ENCODE assay signal across 19 cellular contexts in the genomic region with DNA sequence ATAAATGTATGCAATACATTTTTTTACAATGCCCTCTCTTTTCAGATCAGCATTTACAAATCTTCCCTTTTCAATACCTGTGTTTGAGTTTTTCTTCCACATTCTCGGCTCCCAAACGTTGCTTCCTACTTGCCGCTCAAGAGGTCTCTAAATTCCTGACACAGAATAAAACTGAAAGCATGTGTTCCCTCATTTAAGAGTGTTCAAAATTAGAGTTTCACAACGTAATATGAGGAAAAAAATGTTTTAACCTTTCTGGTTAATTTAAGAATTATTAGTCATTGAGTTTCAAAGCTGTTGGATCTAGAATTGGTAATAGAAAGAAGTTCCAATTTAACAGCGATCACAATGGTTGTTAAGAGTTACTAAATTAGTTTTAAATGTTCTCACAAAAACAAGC.
DNase-seq lines count a peak whose midpoint lies in the region; ATAC-seq and TF ChIP-seq lines count a peak whose summit lies in the region.
"Had no signal": no experiment of that assay in that cellular context is flagged by ENCODE, and none has a peak within 500 bp of the region (broad histone marks: within the 10 kb centered on the region; RNA-seq: fewer than 3 reads in every experiment).

No MANE protein-coding gene starts in this region.

- POLR2A ChIA-PET in CD8-positive, alpha-beta T cell (lab: Charles Lee), result no interaction called here

- H3K36me3 Mint-ChIP-seq in activated T-helper 17 cell treated with anti-CD3 and anti-CD28 coated beads, Interleukin-2, amount 50 U/mL, for 72 hours (ENCODE audit: low read depth), result peaks cover 99% of the 10 kb centered on the region
- H3K36me3 Mint-ChIP-seq in neural progenitor cell (peaks cover 22% of the 10 kb centered on the region), osteocyte (ENCODE audit: unreplicated experiment) (peaks cover 40% of the 10 kb centered on the region)
- peaks cover 71% of the 10 kb centered on the region for H3K36me3 Mint-ChIP-seq in CD8-positive, alpha-beta T cell

- H3K4me2 ChIP-seq in neural progenitor cell, result no peak overlapping the region

- ATAC-seq in activated CD4-positive, CD25-positive, alpha-beta regulatory T cell treated with anti-CD3 and anti-CD28 coated beads, Interleukin-2, amount 50 U/mL, for 24 hours, result peak; percentile 67 to 74
- ATAC-seq in GM18858 (IDR thresholded peaks at IDR 0.05; ENCODE audit: unreplicated experiment), result peak; percentile 30
- ATAC-seq in activated T-helper 17 cell treated with anti-CD3 and anti-CD28 coated beads, Interleukin-2, amount 50 U/mL, for 72 hours (replicated peaks), result peak; percentile 77
- ATAC-seq in CD8-positive, alpha-beta T cell, result no peak
- ATAC-seq: heart right ventricle, HepG2, right cardiac atrium had no signal

- H3K9ac ChIP-seq in neural progenitor cell, result no peak overlapping the region
- H3K9ac ChIP-seq: BLaER1 treated with 17β-estradiol and CSF1 and Interleukin-3, amounts not matched to agents 10 nM and 100 nM had no signal

- H3K4me3 ChIP-seq in spleen, result no peak overlapping the region
- H3K4me3 ChIP-seq in neural progenitor cell, result no peak overlapping the region
- no peak overlapping the region for H3K4me3 ChIP-seq in CD8-positive, alpha-beta T cell (ENCODE audit: low read depth, low read length)
- H3K4me3 ChIP-seq: BLaER1 treated with 17β-estradiol and CSF1 and Interleukin-3, amounts not matched to agents 10 nM and 100 nM; heart right ventricle; testis had no signal

- H3K9me3 ChIP-seq in spleen, result no peaks in the 10 kb centered on the region
- H3K9me3 ChIP-seq in neural progenitor cell (ENCODE audit: low read depth), result no peaks in the 10 kb centered on the region
- no peaks in the 10 kb centered on the region for H3K9me3 ChIP-seq in CD8-positive, alpha-beta T cell (ENCODE audit: low read length)
- H3K9me3 ChIP-seq: heart right ventricle, testis had no signal

- H3K79me2 ChIP-seq in neural progenitor cell (ENCODE audit: low read depth), result no peaks in the 10 kb centered on the region

- peak overlapping the region; percentile 86 for H3K27ac Mint-ChIP-seq in activated T-helper 17 cell treated with anti-CD3 and anti-CD28 coated beads, Interleukin-2, amount 50 U/mL, for 72 hours
- H3K27ac Mint-ChIP-seq in neural progenitor cell (no peak overlapping the region), osteocyte (ENCODE audit: unreplicated experiment) (no peak overlapping the region)
- H3K27ac Mint-ChIP-seq in CD8-positive, alpha-beta T cell, result no peak overlapping the region

- H2AFZ ChIP-seq in neural progenitor cell (replicated peaks), result no peak overlapping the region

- 49 to 64% (median 62%) methylated on average over 5 of the region's 5 CpGs for WGBS in spleen, 5 donors

- H4K20me1 ChIP-seq in neural progenitor cell (ENCODE audit: low read depth), result no peaks in the 10 kb centered on the region

- peak overlapping the region; percentile 66 for H3K4me3 Mint-ChIP-seq in activated T-helper 17 cell treated with anti-CD3 and anti-CD28 coated beads, Interleukin-2, amount 50 U/mL, for 72 hours
- H3K4me3 Mint-ChIP-seq in neural progenitor cell (no peak overlapping the region), osteocyte (ENCODE audit: unreplicated experiment) (no peak overlapping the region)
- no peak overlapping the region for H3K4me3 Mint-ChIP-seq in CD8-positive, alpha-beta T cell

- H3K4me1 Mint-ChIP-seq in activated T-helper 17 cell treated with anti-CD3 and anti-CD28 coated beads, Interleukin-2, amount 50 U/mL, for 72 hours, result peaks cover 61% of the 10 kb centered on the region
- H3K4me1 Mint-ChIP-seq in neural progenitor cell (peaks cover 3% of the 10 kb centered on the region), osteocyte (ENCODE audit: unreplicated experiment) (peaks cover 14% of the 10 kb centered on the region)
- H3K4me1 Mint-ChIP-seq in CD8-positive, alpha-beta T cell (ENCODE audit: low read depth), result peaks cover 45% of the 10 kb centered on the region

- H3K36me3 ChIP-seq in spleen, result peaks cover 0 to 35% (median 2%) of the 10 kb centered on the region in 6 donors
- no peaks in the 10 kb centered on the region for H3K36me3 ChIP-seq in neural progenitor cell
- H3K36me3 ChIP-seq in CD8-positive, alpha-beta T cell (ENCODE audit: insufficient read depth, low read length), result no peaks in the 10 kb centered on the region

- TF ChIP-seq POLR2A in spleen (IDR thresholded peaks at IDR 0.05), result no peak

- H3K27ac ChIP-seq in spleen (peak overlapping the region; percentile 14 to 88 (median 76)), neural progenitor cell (no peak overlapping the region)
- no peak overlapping the region for H3K27ac ChIP-seq in CD8-positive, alpha-beta T cell (ENCODE audit: low read depth, low read length)
- H3K27ac ChIP-seq: testis had no signal

- intact Hi-C loops in spleen (cut with DNase I; ENCODE audit: low total_unique reads), result no loop called here
- intact Hi-C loops in CD8-positive, alpha-beta T cell (cut with DNase I, micrococcal nuclease), result no loop called here

- H3K4me1 ChIP-seq in spleen (peaks cover 4 to 79% (median 32%) of the 10 kb centered on the region in 6 donors), neural progenitor cell (no peaks in the 10 kb centered on the region)
- no peaks in the 10 kb centered on the region for H3K4me1 ChIP-seq in CD8-positive, alpha-beta T cell (ENCODE audit: insufficient read depth, low read length)

- no peak for TF ChIP-seq CTCF in spleen (IDR thresholded peaks at IDR 0.05 in 8 of 11, conservative IDR thresholded peaks at IDR 0.05 in 3 of 11)
- TF ChIP-seq CTCF in neural progenitor cell (IDR thresholded peaks at IDR 0.05), result no peak
- no peak for TF ChIP-seq CTCF in osteocyte (IDR thresholded peaks at IDR 0.05)
- TF ChIP-seq CTCF in CD8-positive, alpha-beta T cell (IDR thresholded peaks at IDR 0.05), result no peak

- no peaks in the 10 kb centered on the region for H3K27me3 ChIP-seq in spleen (replicated peaks in 1 of 7)
- H3K27me3 ChIP-seq in neural progenitor cell, result no peaks in the 10 kb centered on the region
- H3K27me3 ChIP-seq in CD8-positive, alpha-beta T cell (ENCODE audit: insufficient read depth, low read length), result no peaks in the 10 kb centered on the region
- H3K27me3 ChIP-seq: BLaER1 treated with 17β-estradiol and CSF1 and Interleukin-3, amounts not matched to agents 10 nM and 100 nM; heart right ventricle; testis had no signal

- H3F3A ChIP-seq in neural progenitor cell (ENCODE audit: low read depth), result no peaks in the 10 kb centered on the region

- DNase-seq in activated CD4-positive, CD25-positive, alpha-beta regulatory T cell (lab: John Stamatoyannopoulos, UW), result no peak
- no peak for DNase-seq in spleen
- no peak for DNase-seq in neural progenitor cell (ENCODE audit: low spot score)
- DNase-seq in osteocyte (ENCODE audit: extremely low spot score, unreplicated experiment), result no peak
- DNase-seq in CD8-positive, alpha-beta T cell, result no peak
- DNase-seq: 8988T; central memory CD4-positive, alpha-beta T cell; DMS153; heart right ventricle; NCI-H2029; NCI-H510A; OCI-M1; right cardiac atrium; testis had no signal

- CTCF ChIA-PET in CD8-positive, alpha-beta T cell (lab: Charles Lee), result no interaction called here

- no peaks in the 10 kb centered on the region for H3K27me3 Mint-ChIP-seq in activated T-helper 17 cell treated with anti-CD3 and anti-CD28 coated beads, Interleukin-2, amount 50 U/mL, for 72 hours
- H3K27me3 Mint-ChIP-seq in neural progenitor cell (ENCODE audit: insufficient read depth, low read depth) (peaks cover 7% of the 10 kb centered on the region), osteocyte (ENCODE audit: unreplicated experiment) (no peaks in the 10 kb centered on the region)
- no peaks in the 10 kb centered on the region for H3K27me3 Mint-ChIP-seq in CD8-positive, alpha-beta T cell (ENCODE audit: low read depth)

- H3K9me3 Mint-ChIP-seq in activated T-helper 17 cell treated with anti-CD3 and anti-CD28 coated beads, Interleukin-2, amount 50 U/mL, for 72 hours, result peaks cover 12% of the 10 kb centered on the region
- no peaks in the 10 kb centered on the region for H3K9me3 Mint-ChIP-seq in neural progenitor cell
- no peaks in the 10 kb centered on the region for H3K9me3 Mint-ChIP-seq in osteocyte (ENCODE audit: unreplicated experiment)
- no peaks in the 10 kb centered on the region for H3K9me3 Mint-ChIP-seq in CD8-positive, alpha-beta T cell

Comparison
In these comparisons a context has a peak if more than half of its experiments do, and no peak if none do; other contexts are left out.
1. H3K27ac ChIP-seq: peak in spleen (8 of 8); none in neural progenitor cell (single experiment) and CD8-positive, alpha-beta T cell (single experiment).